ENCODE assay signal across 27 cellular contexts in genomic region chr11:116278076-116278475, GRCh38.
"Had no signal": no experiment of that assay in that cellular context is flagged by ENCODE, and none has a peak within 500 bp of the region (broad histone marks: within the 10 kb centered on the region; RNA-seq: fewer than 3 reads in every experiment).

No MANE protein-coding gene starts in this region.

- H3K36me3 ChIP-seq: colonic mucosa, esophagus muscularis mucosa, gastroesophageal sphincter, heart left ventricle, left lung, prostate gland, right atrium auricular region, tibial nerve, upper lobe of left lung had no signal

- H3K79me2 ChIP-seq: hepatocyte had no signal

- H3K4me3 ChIP-seq: colonic mucosa, esophagus muscularis mucosa, gastroesophageal sphincter, heart left ventricle, hepatocyte, left lung, mucosa of descending colon, prostate gland, right atrium auricular region, smooth muscle cell, testis, tibial nerve, upper lobe of left lung had no signal

- DNase-seq: colonic mucosa; effector memory CD4-positive, alpha-beta T cell; foreskin keratinocyte; heart left ventricle; kidney; left lung; mesenchymal stem cell; mucosa of descending colon; naive B cell; nucleus accumbens; stimulated activated CD4-positive, alpha-beta T cell treated with anti-CD3 and anti-CD28 coated beads, Interleukin-12 subunit alpha, Interleukin-12 subunit beta, amount 100 ng/mL, for 4 hours; stimulated activated CD4-positive, alpha-beta T cell treated with anti-CD3 and anti-CD28 coated beads, Interleukin-1b, Interleukin-23, amount 100 ng/mL, for 48 hours; stimulated activated CD4-positive, alpha-beta T cell treated with anti-CD3 and anti-CD28 coated beads, Interleukin-4, amount 100 ng/mL, for 1 hour; stimulated activated naive CD8-positive, alpha-beta T cell treated with anti-CD3 and anti-CD28 coated beads, Interleukin-15, Interleukin-2, amounts not matched to agents 100 U/mL and 50 U/mL, for 24 hours; substantia nigra; testis; upper lobe of left lung had no signal

- H3K9me3 ChIP-seq: colonic mucosa, esophagus muscularis mucosa, gastroesophageal sphincter, heart left ventricle, left lung, mucosa of descending colon, prostate gland, right atrium auricular region, testis, tibial nerve, upper lobe of left lung had no signal

- H3K4me2 ChIP-seq: hepatocyte, smooth muscle cell had no signal

- ATAC-seq: foreskin keratinocyte; gastroesophageal sphincter; heart left ventricle; left lung; mucosa of descending colon; natural killer cell treated with Interleukin-12 subunit alpha and Interleukin-12 subunit beta and Interleukin-15 and Interleukin-18, amount 100 ng/mL, for 72 hours; sciatic nerve; stimulated activated effector memory CD8-positive, alpha-beta T cell treated with anti-CD3 and anti-CD28 coated beads, Interleukin-12 subunit alpha, Interleukin-12 subunit beta, amount 100 ng/mL, for 72 hours; stimulated activated naive CD8-positive, alpha-beta T cell treated with anti-CD3 and anti-CD28 coated beads, Interleukin-15, Interleukin-2, amounts not matched to agents 100 U/mL and 50 U/mL, for 24 hours had no signal

- H3K27ac ChIP-seq: colonic mucosa, esophagus muscularis mucosa, foreskin keratinocyte, gastroesophageal sphincter, heart left ventricle, hepatocyte, left lung, prostate gland, right atrium auricular region, testis, tibial nerve, upper lobe of left lung had no signal

- H2AFZ ChIP-seq: hepatocyte had no signal

- H3K4me1 ChIP-seq: colonic mucosa, foreskin keratinocyte, prostate gland, testis had no signal

- H3K27me3 ChIP-seq: colonic mucosa, hepatocyte, left lung, right atrium auricular region, testis, tibial nerve, upper lobe of left lung had no signal
